In genomic region chr22:43014062-43014875, GRCh38 we compare ENCODE assay signal across 8 cellular contexts. TPM values are rescaled to one million over a fixed set of nuclear protein-coding genes. Genes with fewer than 3 reads are reported as not detected.
A peak's percentile ranks its signal among the peaks of the same experiment; 100 is the strongest.
DNase-seq lines count a peak whose midpoint lies in the region; ATAC-seq and TF ChIP-seq lines count a peak whose summit lies in the region.

No MANE protein-coding gene starts in this region.

- RAD21 ChIA-PET in HCT116 (lab: Charles Lee; ENCODE audit: low non-redundant PET in 1 of 2, low total read pairs in 2 of 2, uncharacterized antibody in 2 of 2, unreplicated experiment in 2 of 2): interaction anchor here (0.6 to 0.8 kb wide), 5 partner anchors 18 to 286 kb away, joined by 3 to 8 read pairs (median 4); no protein-coding TSS in a partner anchor

- H3K9me3 ChIP-seq in HCT116 (ENCODE audit: control insufficient read depth in 1 of 2, insufficient read depth in 1 of 2, low read depth in 1 of 2, low read length in 2 of 2): no peaks in the 10 kb centered on the region
- no peaks in the 10 kb centered on the region for H3K9me3 ChIP-seq in SJCRH30 (replicated peaks)
- no peaks in the 10 kb centered on the region for H3K9me3 ChIP-seq in iPS-20b (ENCODE audit: insufficient read depth, low read depth, low read length)

- TF ChIP-seq RAD21 in HCT116 (IDR thresholded peaks at IDR 0.05; ENCODE audit: low read depth): no peak

- intact Hi-C loops in HCT116 (cut with micrococcal nuclease): no loop called here

- no peak overlapping the region for H2AFZ ChIP-seq in HCT116 (ENCODE audit: low read depth, low read length, poor library complexity, severe bottlenecking)

- H3K4me3 ChIP-seq in HCT116 (replicated peaks in 1 of 2; ENCODE audit: low read depth in 1 of 2, low read length in 2 of 2) (peak overlapping the region; percentile 84 to 88), SJCRH30 (peak overlapping the region; percentile 75), iPS-20b (ENCODE audit: low read length) (peak overlapping the region; percentile 84)

- CTCF ChIA-PET in HCT116 (lab: Charles Lee): interaction anchor here (1.5 to 1.6 kb wide), 2 partner anchors 20 to 76 kb away, joined by 3 to 4 read pairs; no protein-coding TSS in a partner anchor

- H3K9ac ChIP-seq in HCT116 (ENCODE audit: low read length) (peak overlapping the region; percentile 81), iPS-20b (ENCODE audit: low read depth, low read length) (peak overlapping the region; percentile 79)

- peaks cover 6% of the 10 kb centered on the region; the same call in 1 of the 2 replicates for H4K20me1 ChIP-seq in HCT116 (ENCODE audit: insufficient read depth)

- H3K4me2 ChIP-seq in HCT116 (ENCODE audit: low read length): peak overlapping the region; percentile 80

- ATAC-seq in HCT116: peak; percentile 57
- no peak for ATAC-seq in GM18873 (IDR thresholded peaks at IDR 0.05; ENCODE audit: low FRiP score, unreplicated experiment)

- H3K27ac ChIP-seq in HCT116 (ENCODE audit: low read depth, low read length) (peak overlapping the region; percentile 71; the same call in 1 of the 2 replicates), SJCRH30 (peak overlapping the region; percentile 50), iPS-20b (ENCODE audit: low read length) (no peak overlapping the region)

- no peaks in the 10 kb centered on the region for H3K36me3 ChIP-seq in HCT116 (ENCODE audit: control insufficient read depth in 1 of 2, insufficient read depth in 2 of 2, low read length in 2 of 2)
- H3K36me3 ChIP-seq in SJCRH30: no peaks in the 10 kb centered on the region
- H3K36me3 ChIP-seq in iPS-20b (ENCODE audit: insufficient read depth, low read depth, low read length): no peaks in the 10 kb centered on the region

- no TSS peak for BruUV-seq in HCT116 (replicated peaks; lab: Mats Ljungman, UMichigan)

- no peak for TF ChIP-seq CTCF in HCT116 (IDR thresholded peaks at IDR 0.05 in 2 of 3, conservative IDR thresholded peaks at IDR 0.05 in 1 of 3; ENCODE audit: borderline replicate concordance in 1 of 3, insufficient read depth in 1 of 3, low read depth in 2 of 3, low read length in 2 of 3)

- no peaks in the 10 kb centered on the region for H3K9me2 ChIP-seq in HCT116 (ENCODE audit: insufficient read depth)

- TF ChIP-seq POLR2A in HCT116 (IDR thresholded peaks at IDR 0.05; ENCODE audit: borderline replicate concordance, extremely low read depth, insufficient read depth, insufficient read length): no peak

- H3K27me3 ChIP-seq in HCT116 (ENCODE audit: insufficient read depth, low read length): no peaks in the 10 kb centered on the region
- H3K27me3 ChIP-seq in SJCRH30: no peaks in the 10 kb centered on the region
- H3K27me3 ChIP-seq in iPS-20b (ENCODE audit: insufficient read depth, low read length): peaks cover 7% of the 10 kb centered on the region; the same call in 1 of the 2 replicates

- peak; percentile 3 for DNase-seq in DMS79 (lab: John Stamatoyannopoulos, UW)
- DNase-seq in HCT116 (ENCODE audit: low read depth, low spot score): no peak
- DNase-seq in SJCRH30: peak; percentile 85 to 86
- peak; percentile 55 for DNase-seq in astrocyte of the hippocampus (ENCODE audit: low read depth, low spot score)
- DNase-seq in stimulated activated CD4-positive, alpha-beta T cell treated with anti-CD3 and anti-CD28 coated beads, Interleukin-1b, Interleukin-23, amount 100 ng/mL, for 48 hours: peak; percentile 8
- no peak for DNase-seq in NCI-H2107 (lab: John Stamatoyannopoulos, UW)

- POLR2A ChIA-PET in HCT116 (lab: Charles Lee): interaction anchor here (0.6 to 4.1 kb wide), 10 partner anchors 8 to 400 kb away, joined by 3 to 33 read pairs (median 4); partner anchors contain the start of gene POLDIP3

- H3K79me2 ChIP-seq in HCT116 (ENCODE audit: insufficient read depth, low read length): peaks cover 48% of the 10 kb centered on the region

- H3K4me1 ChIP-seq in HCT116 (ENCODE audit: control insufficient read depth in 1 of 2, insufficient read depth in 2 of 2, low read length in 2 of 2) (peaks cover 38 to 39% of the 10 kb centered on the region in 2 experiments), SJCRH30 (peaks cover 12% of the 10 kb centered on the region; the same call in 1 of the 2 replicates), iPS-20b (ENCODE audit: insufficient read depth, low read length) (peaks cover 9% of the 10 kb centered on the region; the same call in 1 of the 2 replicates)

TF ChIP-seq in HCT116, 20 proteins besides CTCF, POLR2A, EP300 and RAD21:
- no peak for TF ChIP-seq POLR2AphosphoS5 (IDR thresholded peaks at IDR 0.05; ENCODE audit: low read depth, low read length)
- TF ChIP-seq TCF7L2 (IDR thresholded peaks at IDR 0.05; ENCODE audit: borderline replicate concordance, extremely low read depth, insufficient read depth, insufficient read length): peak; percentile 44
- TF ChIP-seq YY1 (IDR thresholded peaks at IDR 0.05; ENCODE audit: extremely low read depth, insufficient replicate concordance, low read depth, low read length): no peak

RNA-seq across cellular contexts. Expression of gene PACSIN2, which starts 0.7 kb away (rescaled TPM):
- total RNA-seq in HCT116 (2021; ENCODE audit: unreplicated experiment): 48.2 TPM
- 46.6 and 48.0 TPM in 2 replicates for polyA plus RNA-seq in HCT116 (2012)
- 78.3 and 78.5 TPM in 2 replicates for total RNA-seq in SJCRH30 (2014; rRNA removed; shearing (Covaris generic))

Comparison
In these comparisons a context has a peak if more than half of its experiments do, and no peak if none do; other contexts are left out.
1. DNase-seq: peak in DMS79 (single experiment), SJCRH30 (2 of 2), astrocyte of the hippocampus (single experiment) and stimulated activated CD4-positive, alpha-beta T cell treated with anti-CD3 and anti-CD28 coated beads, Interleukin-1b, Interleukin-23, amount 100 ng/mL, for 48 hours (single experiment); none in HCT116 (single experiment) and NCI-H2107 (single experiment).
2. Peak in every context shown above with its lines, with median percentiles within 50 percentile points of each other: H3K4me3 ChIP-seq.